23 cellular contexts compared by ENCODE assay signal in genomic region chrX:129997081-129997480, GRCh38.
"Had no signal": no experiment of that assay in that cellular context is flagged by ENCODE, and none has a peak within 500 bp of the region (broad histone marks: within the 10 kb centered on the region; RNA-seq: fewer than 3 reads in every experiment).

No MANE protein-coding gene starts in this region.

- H3K27me3 ChIP-seq: colonic mucosa, stomach, vagina had no signal

- H3K9me3 Mint-ChIP-seq: activated CD8-positive, alpha-beta T cell treated with anti-CD3 and anti-CD28 coated beads for 36 hours; activated naive CD8-positive, alpha-beta T cell treated with anti-CD3 and anti-CD28 coated beads, Interleukin-2, amount 10 ng/mL, durations not matched to agents 7 days and 5 days; activated T-helper 2 cell treated with anti-CD3 and anti-CD28 coated beads, Interferon-gamma antibody, Interleukin-2, Interleukin-4, amounts not matched to agents 10 μg/mL and 5 μg/mL and 100 μg/mL, durations not matched to agents 14 hours and 24 hours and 36 hours; brain had no signal

- H3K4me1 Mint-ChIP-seq: brain had no signal

- ATAC-seq: activated CD8-positive, alpha-beta T cell treated with anti-CD3 and anti-CD28 coated beads for 36 hours; left lobe of liver; right cardiac atrium had no signal

- DNase-seq: activated CD4-positive, alpha-beta T cell treated with anti-CD3 and anti-CD28 coated beads for 48 hours; activated CD4-positive, CD25-positive, alpha-beta regulatory T cell; activated CD8-positive, alpha-beta T cell treated with anti-CD3 and anti-CD28 coated beads for 36 hours; activated naive CD4-positive, alpha-beta T cell treated with Interleukin-2 at 50 U/mL for 16 hours; activated naive CD8-positive, alpha-beta T cell treated with anti-CD3 and anti-CD28 coated beads, Interleukin-2, amount 10 ng/mL, durations not matched to agents 7 days and 5 days; activated T-cell treated with anti-CD3 and anti-CD28 coated beads, Interleukin-2, amount 50 U/mL, for 1 hour; amygdala; caudate nucleus; colonic mucosa; kidney; midbrain; right cardiac atrium; stimulated activated CD4-positive, alpha-beta T cell treated with anti-CD3 and anti-CD28 coated beads, Interleukin-15, amount 100 ng/mL, for 24 hours; stimulated activated CD4-positive, alpha-beta T cell treated with anti-CD3 and anti-CD28 coated beads, Interleukin-4, amount 100 ng/mL, for 1 hour; stomach; T-helper 9 cell; trophoblast cell had no signal

- H3K27me3 Mint-ChIP-seq: activated CD8-positive, alpha-beta T cell treated with anti-CD3 and anti-CD28 coated beads for 36 hours; activated naive CD8-positive, alpha-beta T cell treated with anti-CD3 and anti-CD28 coated beads, Interleukin-2, amount 10 ng/mL, durations not matched to agents 7 days and 5 days; brain; progenitor cell of endocrine pancreas had no signal

- H3K36me3 Mint-ChIP-seq: activated naive CD8-positive, alpha-beta T cell treated with anti-CD3 and anti-CD28 coated beads, Interleukin-2, amount 10 ng/mL, durations not matched to agents 7 days and 5 days had no signal

- H3K4me1 ChIP-seq: colonic mucosa had no signal

- H3K27ac Mint-ChIP-seq: activated CD8-positive, alpha-beta T cell treated with anti-CD3 and anti-CD28 coated beads for 36 hours; activated naive CD8-positive, alpha-beta T cell treated with anti-CD3 and anti-CD28 coated beads, Interleukin-2, amount 10 ng/mL, durations not matched to agents 7 days and 5 days; activated T-helper 2 cell treated with anti-CD3 and anti-CD28 coated beads, Interferon-gamma antibody, Interleukin-2, Interleukin-4, amounts not matched to agents 10 μg/mL and 5 μg/mL and 100 μg/mL, durations not matched to agents 14 hours and 24 hours and 36 hours; brain; progenitor cell of endocrine pancreas had no signal

- H3K4me3 Mint-ChIP-seq: activated CD8-positive, alpha-beta T cell treated with anti-CD3 and anti-CD28 coated beads for 36 hours; activated naive CD8-positive, alpha-beta T cell treated with anti-CD3 and anti-CD28 coated beads, Interleukin-2, amount 10 ng/mL, durations not matched to agents 7 days and 5 days; brain had no signal

- H3K4me3 ChIP-seq: colonic mucosa, skin epidermis, stomach, vagina had no signal

- H3K9me3 ChIP-seq: colonic mucosa, stomach, vagina had no signal

- H3K27ac ChIP-seq: colonic mucosa, skin epidermis, stomach, vagina had no signal

- H3K36me3 ChIP-seq: colonic mucosa, stomach, vagina had no signal
